ENCODE assay signal across 11 cellular contexts in genomic region chr3:183202004-183202722, GRCh38. TPM values are rescaled to one million over a fixed set of nuclear protein-coding genes. Genes with fewer than 3 reads are reported as not detected.
DNase-seq lines count a peak whose midpoint lies in the region; ATAC-seq, FAIRE-seq and TF ChIP-seq lines count a peak whose summit lies in the region.
"Had no signal": no experiment of that assay in that cellular context is flagged by ENCODE, and none has a peak within 500 bp of the region (broad histone marks: within the 10 kb centered on the region; RNA-seq: fewer than 3 reads in every experiment).

No MANE protein-coding gene starts in this region.

- H3K9me2 ChIP-seq in OCI-LY7 (ENCODE audit: insufficient read depth, low read length): no peaks in the 10 kb centered on the region

- H3K27ac Mint-ChIP-seq in T-helper 17 cell: peak overlapping the region; percentile 54

- no peaks in the 10 kb centered on the region for H3K4me1 ChIP-seq in OCI-LY7 (ENCODE audit: insufficient read depth, low read length, poor library complexity, severe bottlenecking)
- H3K4me1 ChIP-seq: adrenal gland had no signal

- H3K27me3 Mint-ChIP-seq in T-helper 17 cell: no peaks in the 10 kb centered on the region

- H3K36me3 ChIP-seq in bronchial epithelial cell (ENCODE audit: control insufficient read depth, insufficient read depth, low read length) (no peaks in the 10 kb centered on the region), OCI-LY7 (ENCODE audit: insufficient read depth, low read length) (no peaks in the 10 kb centered on the region)
- H3K36me3 ChIP-seq: adrenal gland had no signal

- TF ChIP-seq CTCF in bronchial epithelial cell (IDR thresholded peaks at IDR 0.05; ENCODE audit: insufficient read depth, low read length, severe bottlenecking): no peak
- no peak for TF ChIP-seq CTCF in OCI-LY7 (conservative IDR thresholded peaks at IDR 0.05; ENCODE audit: low read length)

- no peaks in the 10 kb centered on the region for H4K20me1 ChIP-seq in OCI-LY7 (ENCODE audit: insufficient read depth, low read length)

- H3K4me3 ChIP-seq in bronchial epithelial cell (ENCODE audit: low read depth, low read length) (no peak overlapping the region), OCI-LY7 (ENCODE audit: low read depth, low read length, poor library complexity, severe bottlenecking) (no peak overlapping the region)
- H3K4me3 ChIP-seq: adrenal gland had no signal

- FAIRE-seq in bronchial epithelial cell (lab: Jason Lieb, UNC): no peak

- no peak overlapping the region for H3K4me2 ChIP-seq in OCI-LY7 (ENCODE audit: low read length)

- H3K27me3 ChIP-seq in bronchial epithelial cell (ENCODE audit: control insufficient read depth, insufficient read depth, low read length): no peaks in the 10 kb centered on the region
- H3K27me3 ChIP-seq: adrenal gland had no signal

- DNase-seq in activated T-cell treated with anti-CD3 and anti-CD28 coated beads for 4 hours: peak; percentile 16
- no peak for DNase-seq in activated T-cell treated with anti-CD3 and anti-CD28 coated beads, Interleukin-2, amount 50 U/mL, for 1 hour
- DNase-seq in T-helper 17 cell: no peak
- peak; percentile 29 for DNase-seq in bronchial epithelial cell (ENCODE audit: low read depth)
- peak; percentile 23 for DNase-seq in stimulated activated CD4-positive, alpha-beta T cell treated with anti-CD3 and anti-CD28 coated beads, Interleukin-4, amount 100 ng/mL, for 24 hours
- DNase-seq in CD1c-positive myeloid dendritic cell (ENCODE audit: extremely low spot score): no peak
- DNase-seq in OCI-LY7 (ENCODE audit: low spot score): no peak
- DNase-seq: adrenal gland, cortex of kidney had no signal

- no TSS peak for BruUV-seq in OCI-LY7 (replicated peaks; lab: Mats Ljungman, UMichigan)

- intact Hi-C loops in OCI-LY7 (cut with micrococcal nuclease; ENCODE audit: unreplicated experiment): no loop called here

- no peaks in the 10 kb centered on the region for H3K79me2 ChIP-seq in OCI-LY7 (ENCODE audit: insufficient read depth, low read depth, low read length)

- no peak overlapping the region for H2AFZ ChIP-seq in OCI-LY7 (ENCODE audit: low read length)

- H3K36me3 Mint-ChIP-seq in T-helper 17 cell (ENCODE audit: low read depth): peaks cover 2% of the 10 kb centered on the region

- POLR2A ChIA-PET in OCI-LY7 (lab: Charles Lee): interaction anchor here (0.5 kb wide), 1 partner anchor 1647 kb away, joined by 4 read pairs; no protein-coding TSS in a partner anchor

- peaks cover 3% of the 10 kb centered on the region for H3K4me1 Mint-ChIP-seq in T-helper 17 cell

- H3K4me3 Mint-ChIP-seq in T-helper 17 cell: peak overlapping the region; percentile 67

- no peak overlapping the region for H3K27ac ChIP-seq in OCI-LY7 (ENCODE audit: low read depth, low read length, poor library complexity, severe bottlenecking)
- H3K27ac ChIP-seq: adrenal gland had no signal

- CTCF ChIA-PET in OCI-LY7 (lab: Charles Lee; ENCODE audit: unreplicated experiment): no interaction called here

- ATAC-seq in T-helper 17 cell (peak; percentile 67), GM18907 (IDR thresholded peaks at IDR 0.05; ENCODE audit: unreplicated experiment) (no peak)

- H3K9me3 ChIP-seq in T-helper 17 cell (ENCODE audit: control insufficient read depth, low read length, poor library complexity, severe bottlenecking) (no peaks in the 10 kb centered on the region), OCI-LY7 (ENCODE audit: low read length) (no peaks in the 10 kb centered on the region)
- H3K9me3 ChIP-seq: adrenal gland had no signal

RNA-seq across cellular contexts. Expression of gene LAMP3, which starts 39.6 kb away (rescaled TPM):
- 1 to 10 TPM; 1.9 to 2.0 TPM for total RNA-seq in T-helper 17 cell
- 8.4 and 18.8 TPM in 2 replicates for total RNA-seq in bronchial epithelial cell
- total RNA-seq in OCI-LY7 (2014; rRNA removed; shearing (Covaris generic)): not detected in 2 replicates
- not detected in 2 replicates for total RNA-seq in OCI-LY7 (2022)
- total RNA-seq: mesenteric fat pad had no signal

RNA-seq across cellular contexts. Expression of gene B3GNT5, which starts 50.9 kb away (rescaled TPM):
- total RNA-seq in T-helper 17 cell: 1 to 10 TPM; 1.6 to 2.1 TPM
- 31.6 and 49.8 TPM in 2 replicates for total RNA-seq in bronchial epithelial cell
- total RNA-seq in OCI-LY7 (2014; rRNA removed; shearing (Covaris generic)): not detected in 2 replicates
- 0.11 TPM in 1 of 2 replicates, not detected in the other for total RNA-seq in OCI-LY7 (2022)

Comparison
In these comparisons a context has a peak if more than half of its experiments do, and no peak if none do; other contexts are left out.
1. DNase-seq: peak in activated T-cell treated with anti-CD3 and anti-CD28 coated beads for 4 hours (single experiment), bronchial epithelial cell (single experiment) and stimulated activated CD4-positive, alpha-beta T cell treated with anti-CD3 and anti-CD28 coated beads, Interleukin-4, amount 100 ng/mL, for 24 hours (single experiment); none in activated T-cell treated with anti-CD3 and anti-CD28 coated beads, Interleukin-2, amount 50 U/mL, for 1 hour (single experiment), T-helper 17 cell (0 of 3), CD1c-positive myeloid dendritic cell (single experiment) and OCI-LY7 (single experiment).
2. RNA of gene B3GNT5, which starts 50.9 kb away (total RNA-seq): 31.6 to 49.8 TPM in bronchial epithelial cell; 1.6 to 2.1 TPM in T-helper 17 cell and 0.11 TPM in OCI-LY7; every median in the first group is over 10 times any median in the second.